In genomic region chr13:44549461-44549860, GRCh38 we compare ENCODE assay signal across 17 cellular contexts. TPM values are rescaled to one million over a fixed set of nuclear protein-coding genes. Genes with fewer than 3 reads are reported as not detected.
DNase-seq lines count a peak whose midpoint lies in the region; ATAC-seq and TF ChIP-seq lines count a peak whose summit lies in the region.
"Had no signal": no experiment of that assay in that cellular context is flagged by ENCODE, and none has a peak within 500 bp of the region (broad histone marks: within the 10 kb centered on the region; RNA-seq: fewer than 3 reads in every experiment).

No MANE protein-coding gene starts in this region.

- no peaks in the 10 kb centered on the region for H3K9me3 ChIP-seq in vagina
- no peaks in the 10 kb centered on the region for H3K9me3 ChIP-seq in hepatocyte (ENCODE audit: low read depth)
- H3K9me3 ChIP-seq: Caco-2, HAP-1 had no signal

- ATAC-seq in GM21515 (IDR thresholded peaks at IDR 0.05; ENCODE audit: unreplicated experiment): no peak
- ATAC-seq: CD8-positive, alpha-beta T cell; GM12878 had no signal

- H3K4me1 ChIP-seq in vagina: no peaks in the 10 kb centered on the region
- no peaks in the 10 kb centered on the region for H3K4me1 ChIP-seq in hepatocyte (ENCODE audit: insufficient read depth)
- H3K4me1 ChIP-seq: Caco-2 had no signal

- peak overlapping the region; percentile 43 for H3K27ac ChIP-seq in VCaP
- no peak overlapping the region for H3K27ac ChIP-seq in vagina
- H3K27ac ChIP-seq in hepatocyte: no peak overlapping the region
- H3K27ac ChIP-seq: 22Rv1, HL-60 had no signal

- no peaks in the 10 kb centered on the region for H3K4me1 Mint-ChIP-seq in nephron progenitor cell
- no peaks in the 10 kb centered on the region for H3K4me1 Mint-ChIP-seq in activated naive CD4-positive, alpha-beta T cell treated with anti-CD3 and anti-CD28 coated beads for 36 hours (ENCODE audit: low read depth)

- WGBS in hepatocyte (ENCODE audit: low lambda C conversion rate, missing lambda C conversion rate): 98% methylated on average over 4 of the region's 4 CpGs

- no peaks in the 10 kb centered on the region for H3K27me3 Mint-ChIP-seq in nephron progenitor cell (ENCODE audit: low read depth, poor library complexity)
- H3K27me3 Mint-ChIP-seq in activated naive CD4-positive, alpha-beta T cell treated with anti-CD3 and anti-CD28 coated beads for 36 hours (ENCODE audit: low read depth): no peaks in the 10 kb centered on the region

- intact Hi-C loops in vagina (cut with DNase I): no loop called here
- intact Hi-C loops in activated naive CD4-positive, alpha-beta T cell treated with anti-CD3 and anti-CD28 coated beads for 36 hours (cut with micrococcal nuclease): no loop called here

- H3K4me3 Mint-ChIP-seq in nephron progenitor cell: no peak overlapping the region
- no peak overlapping the region for H3K4me3 Mint-ChIP-seq in activated naive CD4-positive, alpha-beta T cell treated with anti-CD3 and anti-CD28 coated beads for 36 hours
- H3K4me3 Mint-ChIP-seq: CD14-positive monocyte; CD8-positive, alpha-beta T cell; HFFc6 had no signal

- H3K9me2 ChIP-seq in hepatocyte (replicated peaks; ENCODE audit: insufficient read depth): no peaks in the 10 kb centered on the region

- H3K27me3 ChIP-seq in vagina (no peaks in the 10 kb centered on the region), hepatocyte (no peaks in the 10 kb centered on the region)

- H3K79me2 ChIP-seq in hepatocyte: peaks cover 62% of the 10 kb centered on the region

- no peaks in the 10 kb centered on the region for H3K9me3 Mint-ChIP-seq in nephron progenitor cell
- H3K9me3 Mint-ChIP-seq in activated naive CD4-positive, alpha-beta T cell treated with anti-CD3 and anti-CD28 coated beads for 36 hours: no peaks in the 10 kb centered on the region
- H3K9me3 Mint-ChIP-seq: CD14-positive monocyte; CD8-positive, alpha-beta T cell; HFFc6 had no signal

- H3K4me2 ChIP-seq in hepatocyte: no peak overlapping the region

- H2AFZ ChIP-seq in hepatocyte: no peak overlapping the region

- H3K36me3 Mint-ChIP-seq in nephron progenitor cell (ENCODE audit: low read depth): peaks cover 31% of the 10 kb centered on the region
- no peaks in the 10 kb centered on the region for H3K36me3 Mint-ChIP-seq in activated naive CD4-positive, alpha-beta T cell treated with anti-CD3 and anti-CD28 coated beads for 36 hours (ENCODE audit: low read depth)

- H3K36me3 ChIP-seq in vagina: no peaks in the 10 kb centered on the region
- no peaks in the 10 kb centered on the region for H3K36me3 ChIP-seq in hepatocyte (replicated peaks; ENCODE audit: insufficient read depth, low read depth)
- H3K36me3 ChIP-seq: HAP-1 had no signal

- TF ChIP-seq CTCF in VCaP (conservative IDR thresholded peaks at IDR 0.05) (no peak), nephron progenitor cell (IDR thresholded peaks at IDR 0.05) (no peak), vagina (IDR thresholded peaks at IDR 0.05) (no peak), hepatocyte (IDR thresholded peaks at IDR 0.05; ENCODE audit: poor library complexity) (no peak)

- H3K4me3 ChIP-seq in vagina (no peak overlapping the region), hepatocyte (no peak overlapping the region)
- H3K4me3 ChIP-seq: GM12878, HAP-1 had no signal

- no peak for TF ChIP-seq POLR2A in vagina (IDR thresholded peaks at IDR 0.05)

- DNase-seq in Daoy (ENCODE audit: low read depth): peak; percentile 2
- peak; percentile 12 for DNase-seq in glomerular visceral epithelial cell (ENCODE audit: extremely low spot score)
- DNase-seq in nephron progenitor cell: no peak
- DNase-seq in vagina (ENCODE audit: extremely low spot score in 2 of 2): no peak
- DNase-seq in activated naive CD4-positive, alpha-beta T cell treated with anti-CD3 and anti-CD28 coated beads for 36 hours: no peak
- DNase-seq in hepatocyte (ENCODE audit: low spot score): no peak
- DNase-seq: Caco-2; CD8-positive, alpha-beta T cell; GOT3; HFFc6 had no signal

- CTCF ChIA-PET in activated naive CD4-positive, alpha-beta T cell treated with anti-CD3 and anti-CD28 coated beads for 36 hours (lab: Charles Lee): interaction anchor here (0.6 kb wide), 1 partner anchor 307 kb away, joined by 3 read pairs; no protein-coding TSS in a partner anchor

- H4K20me1 ChIP-seq in hepatocyte (ENCODE audit: insufficient read depth, poor library complexity, severe bottlenecking): peaks cover 4% of the 10 kb centered on the region

- H3K27ac Mint-ChIP-seq in nephron progenitor cell: peak overlapping the region; percentile 39
- no peak overlapping the region for H3K27ac Mint-ChIP-seq in activated naive CD4-positive, alpha-beta T cell treated with anti-CD3 and anti-CD28 coated beads for 36 hours
- H3K27ac Mint-ChIP-seq: CD14-positive monocyte; CD8-positive, alpha-beta T cell; HFFc6 had no signal

RNA-seq across cellular contexts. Expression of gene TSC22D1, which starts 26.7 kb away (rescaled TPM):
- total RNA-seq in Daoy (2014; rRNA removed; shearing (Covaris generic)): 47.3 and 73.0 TPM in 2 replicates
- total RNA-seq in vagina: 117 TPM
- total RNA-seq in activated naive CD4-positive, alpha-beta T cell treated with anti-CD3 and anti-CD28 coated beads for 36 hours: 1 to 10 TPM; 8.8 to 9.7 TPM
- total RNA-seq in hepatocyte: 164 and 173 TPM in 2 replicates
- 172 and 195 TPM in 2 replicates for polyA plus RNA-seq in hepatocyte

Comparison
In these comparisons a context has a peak if more than half of its experiments do, and no peak if none do; other contexts are left out.
1. DNase-seq: peak in Daoy (single experiment) and glomerular visceral epithelial cell (single experiment); none in nephron progenitor cell (single experiment), vagina (0 of 2), activated naive CD4-positive, alpha-beta T cell treated with anti-CD3 and anti-CD28 coated beads for 36 hours (single experiment) and hepatocyte (single experiment).